ENCODE assay signal across 4 cellular contexts in the genomic region with DNA sequence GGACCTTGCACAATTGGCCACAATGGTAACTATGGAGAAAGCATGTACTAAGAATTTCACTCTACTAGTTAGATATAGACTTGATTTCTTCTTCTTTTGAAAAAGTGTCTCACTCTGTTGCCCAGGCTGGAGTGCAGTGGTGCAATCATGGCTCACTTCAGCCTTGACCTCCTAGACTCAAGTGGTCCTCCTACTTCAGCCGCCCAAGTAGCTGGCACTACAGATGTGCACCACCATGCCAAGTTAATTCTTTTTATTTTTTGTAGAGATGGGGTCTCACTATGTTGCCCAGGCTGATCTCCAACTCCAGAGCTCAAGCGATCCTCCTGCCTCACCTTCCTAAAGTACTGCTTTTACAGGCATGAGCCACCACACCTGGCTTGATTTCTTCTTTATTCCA.
TF ChIP-seq lines count a peak whose summit lies in the region.

No MANE protein-coding gene starts in this region.

TF ChIP-seq in HepG2, 621 proteins besides CTCF, POLR2A, EP300 and RAD21:
- no peak for TF ChIP-seq DNMT3B (CRISPR knock-in tag; conservative IDR thresholded peaks at IDR 0.05)
- TF ChIP-seq ZNF121 (CRISPR knock-in tag; IDR thresholded peaks at IDR 0.05): peak; percentile 75

TF ChIP-seq in HEK293, 187 proteins besides CTCF, POLR2A, EP300 and RAD21:
- TF ChIP-seq ZXDB (tag by site-specific recombination; IDR thresholded peaks at IDR 0.05) (no peak), ZNF121 (tag by site-specific recombination; IDR thresholded peaks at IDR 0.05) (peak; percentile 55)

TF ChIP-seq in WTC11, 78 proteins besides CTCF, POLR2A, EP300 and RAD21:
- TF ChIP-seq ATF1 (CRISPR knock-in tag; IDR thresholded peaks at IDR 0.05) (no peak), MYBL2 (CRISPR knock-in tag; IDR thresholded peaks at IDR 0.05) (no peak), ZNF121 (CRISPR knock-in tag; IDR thresholded peaks at IDR 0.05) (peak; percentile 68; the same call in 1 of the 2 replicates)
TF ChIP-seq in WTC11: peak in this region for 1.

TF ChIP-seq in K562, 482 proteins besides CTCF, POLR2A, EP300 and RAD21:
- TF ChIP-seq ETV5 (CRISPR knock-in tag; IDR thresholded peaks at IDR 0.05; ENCODE audit: low read depth): no peak
- TF ChIP-seq BRD9 (IDR thresholded peaks at IDR 0.05; ENCODE audit: low read depth, partially characterized antibody): no peak
- TF ChIP-seq RBBP5 (IDR thresholded peaks at IDR 0.05; ENCODE audit: borderline replicate concordance, insufficient read depth, low read length, poor library complexity, severe bottlenecking): no peak
- TF ChIP-seq, protein P1, sequence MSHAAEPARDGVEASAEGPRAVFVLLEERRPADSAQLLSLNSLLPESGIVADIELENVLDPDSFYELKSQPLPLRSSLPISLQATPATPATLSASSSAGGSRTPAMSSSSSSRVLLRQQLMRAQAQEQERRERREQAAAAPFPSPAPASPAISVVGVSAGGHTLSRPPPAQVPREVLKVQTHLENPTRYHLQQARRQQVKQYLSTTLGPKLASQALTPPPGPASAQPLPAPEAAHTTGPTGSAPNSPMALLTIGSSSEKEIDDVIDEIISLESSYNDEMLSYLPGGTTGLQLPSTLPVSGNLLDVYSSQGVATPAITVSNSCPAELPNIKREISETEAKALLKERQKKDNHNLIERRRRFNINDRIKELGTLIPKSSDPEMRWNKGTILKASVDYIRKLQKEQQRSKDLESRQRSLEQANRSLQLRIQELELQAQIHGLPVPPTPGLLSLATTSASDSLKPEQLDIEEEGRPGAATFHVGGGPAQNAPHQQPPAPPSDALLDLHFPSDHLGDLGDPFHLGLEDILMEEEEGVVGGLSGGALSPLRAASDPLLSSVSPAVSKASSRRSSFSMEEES (CRISPR knock-in tag; IDR thresholded peaks at IDR 0.05): no peak
- no peak for TF ChIP-seq NFE2L1 (tag; IDR thresholded peaks at IDR 0.05; ENCODE audit: borderline replicate concordance, low read depth)
- TF ChIP-seq RBM25 (IDR thresholded peaks at IDR 0.05; ENCODE audit: low read depth, low read length, severe bottlenecking): peak; percentile 55
- no peak for TF ChIP-seq ATF7 (IDR thresholded peaks at IDR 0.05)
- peak; percentile 64; the same call in 1 of the 2 replicates for TF ChIP-seq BCOR (IDR thresholded peaks at IDR 0.05)
- 0 out of 4 replicates have a peak, but pooled peaks of 1 of the 2 experiments have one; percentile 21 for TF ChIP-seq KDM1A (IDR thresholded peaks at IDR 0.05)
- TF ChIP-seq DNMT1 (IDR thresholded peaks at IDR 0.05): no peak
- no peak for TF ChIP-seq GATAD2B (IDR thresholded peaks at IDR 0.05; ENCODE audit: borderline replicate concordance)
- TF ChIP-seq PRPF4 (IDR thresholded peaks at IDR 0.05; ENCODE audit: insufficient read depth, low read depth, low read length, poor library complexity, severe bottlenecking): no peak
- TF ChIP-seq ZNF121 (CRISPR knock-in tag; conservative IDR thresholded peaks at IDR 0.05): peak; percentile 92
TF ChIP-seq in K562: peak in this region for 4.
